9 cellular contexts compared by ENCODE assay signal in the genomic region with DNA sequence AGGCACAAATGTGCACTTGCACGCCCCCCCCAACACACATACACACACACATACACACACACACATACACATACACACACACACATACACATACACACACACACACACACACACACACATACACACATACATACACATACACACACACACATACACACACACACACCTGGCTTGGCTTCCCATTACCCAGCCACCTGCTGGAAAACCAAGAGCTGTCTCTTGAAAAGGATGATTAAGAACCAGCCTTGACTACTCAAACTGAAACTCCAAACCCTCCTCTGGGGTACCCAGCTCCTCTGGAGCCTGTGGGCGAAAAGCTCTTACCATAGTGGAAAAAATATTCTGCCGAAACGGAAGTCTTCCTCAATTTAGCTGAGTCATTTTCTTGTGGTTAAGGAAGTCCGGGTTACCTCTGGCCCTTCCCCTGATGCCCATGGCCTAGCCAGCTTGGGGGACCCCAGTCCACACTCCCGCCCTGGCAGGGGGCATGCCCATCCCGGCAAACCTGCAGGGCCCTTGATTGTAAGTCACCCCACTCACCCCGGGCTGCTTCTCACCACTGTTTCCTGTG. TPM values are rescaled to one million over a fixed set of nuclear protein-coding genes. Genes with fewer than 3 reads are reported as not detected.
A peak's percentile ranks its signal among the peaks of the same experiment; 100 is the strongest.
DNase-seq lines count a peak whose midpoint lies in the region; ATAC-seq and TF ChIP-seq lines count a peak whose summit lies in the region.
"Had no signal": no experiment of that assay in that cellular context is flagged by ENCODE, and none has a peak within 500 bp of the region (broad histone marks: within the 10 kb centered on the region; RNA-seq: fewer than 3 reads in every experiment).

No MANE protein-coding gene starts in this region.

- peaks cover 7% of the 10 kb centered on the region for H3K4me1 Mint-ChIP-seq in T-helper 17 cell

- H3K4me1 ChIP-seq in neutrophil (ENCODE audit: control insufficient read depth in 1 of 2, insufficient read depth in 1 of 2, low read depth in 1 of 2, low read length in 1 of 2) (peaks cover 64 to 67% of the 10 kb centered on the region in 2 experiments), transverse colon (peaks cover 0 to 28% (median 11%) of the 10 kb centered on the region in 4 donors), prostate gland (replicated peaks) (no peaks in the 10 kb centered on the region), Karpas-422 (ENCODE audit: low read length) (no peaks in the 10 kb centered on the region)

- H3K4me3 ChIP-seq in neutrophil (ENCODE audit: low read depth in 1 of 2, low read length in 1 of 2) = peak overlapping the region; percentile 10 to 42
- no peak overlapping the region for H3K4me3 ChIP-seq in transverse colon
- no peak overlapping the region for H3K4me3 ChIP-seq in prostate gland
- no peak overlapping the region for H3K4me3 ChIP-seq in Karpas-422 (ENCODE audit: low read length)

- no peaks in the 10 kb centered on the region for H3K36me3 Mint-ChIP-seq in T-helper 17 cell (ENCODE audit: low read depth)

- no peak overlapping the region for H3K4me2 ChIP-seq in Karpas-422 (ENCODE audit: low read depth, low read length, poor library complexity, severe bottlenecking)

- no peaks in the 10 kb centered on the region for H3K36me3 ChIP-seq in neutrophil
- no peaks in the 10 kb centered on the region for H3K36me3 ChIP-seq in transverse colon
- H3K36me3 ChIP-seq in prostate gland = no peaks in the 10 kb centered on the region
- H3K36me3 ChIP-seq in Karpas-422 (ENCODE audit: insufficient read depth, low read length) = no peaks in the 10 kb centered on the region

- 69 to 80% methylated on average over 1 to 8 of the region's 8 CpGs for WGBS in transverse colon (ENCODE audit: low coverage in 1 of 2), 2 donors
- 85% methylated on average over 8 of the region's 8 CpGs for WGBS in prostate gland

- POLR2A ChIA-PET in RWPE1 (lab: Yijun Ruan, JAX; ENCODE audit: low non-redundant PET) = no interaction called here

- intact Hi-C loops in transverse colon (cut with DNase I; ENCODE audit: low total_unique reads) = no loop called here
- intact Hi-C loops in prostate gland (cut with DNase I) = no loop called here

- TF ChIP-seq CTCF in neutrophil (IDR thresholded peaks at IDR 0.05) (no peak), RWPE1 (conservative IDR thresholded peaks at IDR 0.05; ENCODE audit: low read depth) (no peak), transverse colon (IDR thresholded peaks at IDR 0.05) (no peak), prostate gland (IDR thresholded peaks at IDR 0.05) (no peak)

- CTCF ChIA-PET in RWPE1 (lab: Yijun Ruan, JAX) = interaction anchor here (0.6 to 0.8 kb wide), 2 partner anchors 17 to 126 kb away, joined by 3 to 4 read pairs; no protein-coding TSS in a partner anchor

- H3K27ac ChIP-seq in neutrophil = peak overlapping the region; percentile 88
- H3K27ac ChIP-seq in RWPE1 = no peak overlapping the region
- no peak overlapping the region for H3K27ac ChIP-seq in transverse colon
- no peak overlapping the region for H3K27ac ChIP-seq in prostate gland
- H3K27ac ChIP-seq in Karpas-422 (ENCODE audit: low read length) = no peak overlapping the region

- H3K27ac Mint-ChIP-seq in T-helper 17 cell = peak overlapping the region; percentile 57

- DNase-seq in T-helper 17 cell (no peak), RWPE1 (ENCODE audit: low spot score) (no peak), transverse colon (no peak), prostate gland (ENCODE audit: low spot score) (no peak), Karpas-422 (no peak)

- H3K27me3 ChIP-seq in neutrophil (no peaks in the 10 kb centered on the region), transverse colon (no peaks in the 10 kb centered on the region), prostate gland (replicated peaks; ENCODE audit: insufficient read depth) (no peaks in the 10 kb centered on the region), Karpas-422 (ENCODE audit: low read length) (no peaks in the 10 kb centered on the region)

- no peak for TF ChIP-seq EP300 in transverse colon (IDR thresholded peaks at IDR 0.05; ENCODE audit: low read depth)

- no peaks in the 10 kb centered on the region for H3K9me2 ChIP-seq in Karpas-422 (replicated peaks; ENCODE audit: insufficient read depth, low read length)

- no peaks in the 10 kb centered on the region for H4K20me1 ChIP-seq in Karpas-422 (ENCODE audit: insufficient read depth, low read depth, low read length)

- H2AFZ ChIP-seq in Karpas-422 (ENCODE audit: low read length) = no peak overlapping the region

- no peaks in the 10 kb centered on the region for H3K27me3 Mint-ChIP-seq in T-helper 17 cell

- H3K79me2 ChIP-seq in Karpas-422 (ENCODE audit: low read length) = no peaks in the 10 kb centered on the region

- H3K4me3 Mint-ChIP-seq in T-helper 17 cell = peak overlapping the region; percentile 72

- ATAC-seq in GM18520 (IDR thresholded peaks at IDR 0.05; ENCODE audit: unreplicated experiment) = peak; percentile 60
- ATAC-seq in HG02571 (IDR thresholded peaks at IDR 0.05; ENCODE audit: unreplicated experiment) = peak; percentile 62
- ATAC-seq in T-helper 17 cell = no peak

- TF ChIP-seq POLR2A in transverse colon (IDR thresholded peaks at IDR 0.05) = no peak
- no peak for TF ChIP-seq POLR2A in prostate gland (IDR thresholded peaks at IDR 0.05)

- in situ Hi-C loops in transverse colon (cut with MboI; ENCODE audit: low pct_ligation_motif_present in 1 of 4, low pct_unique_long_range_greater_than_20kb in 1 of 4, low sequenced_read_pairs in 3 of 4) = no loop called here

- no peaks in the 10 kb centered on the region for H3K9me3 ChIP-seq in T-helper 17 cell (ENCODE audit: control insufficient read depth, low read length, poor library complexity, severe bottlenecking)
- no peaks in the 10 kb centered on the region for H3K9me3 ChIP-seq in neutrophil
- H3K9me3 ChIP-seq in transverse colon = no peaks in the 10 kb centered on the region
- H3K9me3 ChIP-seq in prostate gland = no peaks in the 10 kb centered on the region
- H3K9me3 ChIP-seq in Karpas-422 (ENCODE audit: low read length) = no peaks in the 10 kb centered on the region

- no peak overlapping the region for H3K9ac ChIP-seq in Karpas-422 (ENCODE audit: low read length)

RNA-seq across cellular contexts. Expression of gene CEBPA, which starts 21.9 kb away (rescaled TPM):
- total RNA-seq in T-helper 17 cell = 1 to 10 TPM; 2.2 to 2.4 TPM
- total RNA-seq in transverse colon = 10 to 100 TPM; 69.4 to 84.2 (median 77.3) TPM
- 10 to 100 TPM; 25.2 to 58.7 TPM for total RNA-seq in prostate gland
- total RNA-seq in Karpas-422 (2014; rRNA removed; shearing (Covaris generic); ENCODE audit: low replicate concordance) = not detected in 2 replicates

RNA-seq across cellular contexts. Expression of gene SLC7A10, which starts 54.8 kb away (rescaled TPM):
- total RNA-seq in T-helper 17 cell (not detected), transverse colon (under 1 TPM in 1 of 4 donors, not detected in 3; 0.48 TPM), prostate gland (1 to 10 TPM in 1 of 2 donors, not detected in 1; 3.5 TPM)
- total RNA-seq in Karpas-422 (2014; rRNA removed; shearing (Covaris generic); ENCODE audit: low replicate concordance) = not detected in 2 replicates
- total RNA-seq: mononuclear cell had no signal

Comparison
In these comparisons a context has a peak if more than half of its experiments do, and no peak if none do; other contexts are left out.
1. H3K4me3 ChIP-seq: peak in neutrophil (2 of 2); none in transverse colon (0 of 4), prostate gland (0 of 2) and Karpas-422 (single experiment).
2. RNA of gene CEBPA, which starts 21.9 kb away (total RNA-seq): 69.4 to 84.2 TPM in transverse colon and 25.2 to 58.7 TPM in prostate gland; 2.2 to 2.4 TPM in T-helper 17 cell and not detected in Karpas-422; every median in the first group is over 4 times any median in the second.